Comparison of ENCODE assay signal across 12 cellular contexts in the genomic region with DNA sequence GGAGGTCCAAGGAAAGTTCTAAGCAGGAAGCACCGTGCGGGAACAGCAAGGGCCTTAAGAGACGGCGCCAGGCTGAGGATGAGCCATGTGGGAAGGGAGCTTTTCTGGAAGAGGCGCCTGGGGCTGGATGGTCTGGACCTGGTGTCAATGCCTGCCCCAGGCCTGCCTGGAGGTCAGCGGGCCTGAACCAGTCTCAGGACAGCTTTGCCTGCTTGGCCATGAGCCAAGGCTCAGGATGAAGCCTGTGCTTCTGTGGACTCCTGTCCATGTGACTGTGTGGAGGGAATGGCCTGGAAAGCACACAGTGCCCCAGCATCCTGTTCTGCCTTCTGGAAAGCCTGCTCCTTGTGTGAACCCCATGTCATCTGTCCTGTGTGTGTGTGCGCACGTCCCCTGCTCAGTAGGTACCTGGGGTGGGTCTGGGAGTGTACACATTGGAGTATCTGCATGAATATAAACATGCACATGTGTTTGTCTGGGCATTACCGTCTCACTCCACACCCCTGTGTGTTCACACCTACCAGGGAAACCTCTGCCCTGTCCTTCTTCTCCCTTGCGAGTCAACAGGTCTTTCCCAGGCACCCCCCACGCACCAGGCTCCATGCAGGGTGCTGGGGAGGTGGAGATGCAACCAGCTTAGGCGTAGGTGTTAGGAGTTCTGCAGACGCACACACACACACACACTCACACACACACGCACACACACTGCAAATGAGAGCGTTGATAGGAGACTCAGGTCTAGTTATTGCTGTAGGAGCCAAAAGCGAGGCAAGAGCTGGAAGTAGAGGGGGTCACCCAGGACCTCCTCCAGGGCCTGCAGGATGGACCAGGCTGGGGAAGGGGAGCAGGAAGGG. TPM values are rescaled to one million over a fixed set of nuclear protein-coding genes. Genes with fewer than 3 reads are reported as not detected.
A peak's percentile ranks its signal among the peaks of the same experiment; 100 is the strongest.
DNase-seq lines count a peak whose midpoint lies in the region; ATAC-seq, FAIRE-seq and TF ChIP-seq lines count a peak whose summit lies in the region.
"Had no signal": no experiment of that assay in that cellular context is flagged by ENCODE, and none has a peak within 500 bp of the region (broad histone marks: within the 10 kb centered on the region; RNA-seq: fewer than 3 reads in every experiment).

No MANE protein-coding gene starts in this region.

- H2BK15ac ChIP-seq in H1 (ENCODE audit: low read length) = no peak overlapping the region
- H2BK15ac ChIP-seq in mesenchymal stem cell (ENCODE audit: low read depth, poor library complexity, severe bottlenecking) = no peak overlapping the region

- no peak overlapping the region for H3K56ac ChIP-seq in H1 (replicated peaks; ENCODE audit: insufficient read length, low read depth, low read length)

- TF ChIP-seq EP300 in H1 (IDR thresholded peaks at IDR 0.05; ENCODE audit: borderline replicate concordance in 1 of 2, low read depth in 2 of 2, low read length in 2 of 2) (no peak), stomach (IDR thresholded peaks at IDR 0.05) (no peak)

- H3K4me1 ChIP-seq in H1 (replicated peaks in 1 of 4; ENCODE audit: control insufficient read depth in 3 of 4, insufficient read depth in 4 of 4, low read length in 3 of 4) (peaks cover 3 to 11% (median 8%) of the 10 kb centered on the region in 4 experiments), mesenchymal stem cell (ENCODE audit: control insufficient read depth, insufficient read depth, low read depth, low read length) (peaks cover 31% of the 10 kb centered on the region), stomach (peaks cover 8 to 45% (median 26%) of the 10 kb centered on the region in 4 donors)

- H4K8ac ChIP-seq in H1 (ENCODE audit: extremely low read depth, insufficient read depth, low read length) = no peak overlapping the region
- no peak overlapping the region for H4K8ac ChIP-seq in mesenchymal stem cell (ENCODE audit: low read length)

- H3K4me3 ChIP-seq in H1 (ENCODE audit: extremely low read depth in 1 of 4, insufficient read depth in 2 of 4, low read depth in 3 of 4, low read length in 4 of 4) (no peak overlapping the region), mesenchymal stem cell (ENCODE audit: insufficient read depth in 1 of 2, low read depth in 1 of 2, low read length in 2 of 2) (no peak overlapping the region), stomach (no peak overlapping the region)
- H3K4me3 ChIP-seq: coronary artery had no signal

- H2BK5ac ChIP-seq in H1 (ENCODE audit: low read depth, low read length) = peak overlapping the region; percentile 80
- H2BK5ac ChIP-seq in mesenchymal stem cell (ENCODE audit: low read depth, low read length, poor library complexity, severe bottlenecking) = no peak overlapping the region

- H2AK5ac ChIP-seq in H1 (ENCODE audit: low read depth, low read length) = no peak overlapping the region
- no peak overlapping the region for H2AK5ac ChIP-seq in mesenchymal stem cell (ENCODE audit: low read length, severe bottlenecking)

- intact Hi-C loops in stomach (cut with DNase I; ENCODE audit: low total_unique reads) = no loop called here

- peak overlapping the region; percentile 23 for H3K14ac ChIP-seq in H1 (ENCODE audit: insufficient read length)
- peak overlapping the region in 1 of 2 experiments; percentile 26 for H3K14ac ChIP-seq in mesenchymal stem cell (ENCODE audit: low read length in 2 of 2)

- H3K23ac ChIP-seq in H1 (ENCODE audit: insufficient read length) = no peak overlapping the region
- no peak overlapping the region for H3K23ac ChIP-seq in mesenchymal stem cell (ENCODE audit: low read length in 2 of 2)

- H3K36me3 ChIP-seq in H1 (ENCODE audit: control insufficient read depth in 2 of 4, insufficient read depth in 4 of 4, low read length in 3 of 4) (peaks cover 0 to 4% (median 2%) of the 10 kb centered on the region in 4 experiments; a peak in 4 of 8 replicates), mesenchymal stem cell (ENCODE audit: control insufficient read depth in 1 of 2, insufficient read depth in 2 of 2, low read depth in 1 of 2, low read length in 2 of 2) (peaks cover 0 to 20% of the 10 kb centered on the region in 2 experiments), stomach (peaks cover 0 to 29% (median 27%) of the 10 kb centered on the region in 4 donors)

- no peak for TF ChIP-seq RAD21 in H1 (IDR thresholded peaks at IDR 0.05 in 1 of 2, conservative IDR thresholded peaks at IDR 0.05 in 1 of 2; ENCODE audit: low read depth in 2 of 2, low read length in 2 of 2)

- H2BK120ac ChIP-seq in H1 (replicated peaks; ENCODE audit: low read depth, low read length) = no peak overlapping the region
- no peak overlapping the region for H2BK120ac ChIP-seq in mesenchymal stem cell (ENCODE audit: low read depth, low read length)

- DNase-seq in NCI-H69 (lab: John Stamatoyannopoulos, UW) (peak; percentile 46), H1 (ENCODE audit: low read depth in 1 of 2, low spot score in 2 of 2) (no peak), mesenchymal stem cell (peak; percentile 23), stomach (peak; percentile 47), NCI-H1048 (lab: John Stamatoyannopoulos, UW) (no peak), frontal cortex (ENCODE audit: low spot score in 2 of 2) (no peak)
- DNase-seq: activated T-cell treated with anti-CD3 and anti-CD28 coated beads, Interleukin-2, amount 50 U/mL, for 4 hours; GDM1; mammary epithelial cell; SIG-M5 had no signal

- TF ChIP-seq CTCF in H1 (IDR thresholded peaks at IDR 0.05; ENCODE audit: control extremely low read depth in 1 of 3, insufficient read depth in 1 of 3, low read depth in 1 of 3, low read length in 3 of 3) (no peak), stomach (IDR thresholded peaks at IDR 0.05) (no peak)

- H4K91ac ChIP-seq in H1 (replicated peaks; ENCODE audit: insufficient read length, low read length) = no peak overlapping the region
- H4K91ac ChIP-seq in mesenchymal stem cell (ENCODE audit: low read length) = no peak overlapping the region

- no peak overlapping the region for H3K9ac ChIP-seq in H1 (replicated peaks in 1 of 4; ENCODE audit: extremely low read depth in 1 of 4, low read depth in 3 of 4, low read length in 3 of 4)
- no peak overlapping the region for H3K9ac ChIP-seq in mesenchymal stem cell (ENCODE audit: low read length)

- CTCF ChIA-PET in H1 (lab: Charles Lee; ENCODE audit: partially characterized antibody) = interaction anchor here (0.7 to 34.8 kb wide), 6 partner anchors 14 to 260 kb away, joined by 3 to 670 read pairs (median 8); no protein-coding TSS in a partner anchor

- WGBS in H1 (ENCODE audit: extremely low coverage in 1 of 2, insufficient coverage in 1 of 2, insufficient read length in 1 of 2, insufficient replicate concordance in 2 of 2, low coverage in 1 of 2, low lambda C conversion rate in 2 of 2, missing lambda C conversion rate in 1 of 2), 2 experiments = 88% methylated on average over 16 of the region's 16 CpGs; no CpG with 5 or more reads in 1 of the 2 experiments
- WGBS in mesenchymal stem cell = 79% methylated on average over 12 of the region's 16 CpGs
- WGBS in stomach, 5 donors = 67 to 81% (median 70%) methylated on average over 16 of the region's 16 CpGs

- H3K79me2 ChIP-seq in H1 (ENCODE audit: control insufficient read depth in 1 of 2, insufficient read depth in 2 of 2, low read length in 2 of 2) = peaks cover 0 to 12% of the 10 kb centered on the region in 2 experiments; a peak in 1 of 4 replicates

- no peaks in the 10 kb centered on the region for H3K9me3 ChIP-seq in H1 (ENCODE audit: insufficient read depth in 2 of 2, low read depth in 1 of 2, low read length in 1 of 2)
- H3K9me3 ChIP-seq in mesenchymal stem cell (ENCODE audit: control insufficient read depth, low read length) = no peaks in the 10 kb centered on the region
- no peaks in the 10 kb centered on the region for H3K9me3 ChIP-seq in stomach

- TF ChIP-seq POLR2A in H1 (IDR thresholded peaks at IDR 0.05; ENCODE audit: control extremely low read depth in 1 of 2, low read depth in 2 of 2, low read length in 2 of 2) (no peak), stomach (IDR thresholded peaks at IDR 0.05) (no peak)

- H3K27me3 ChIP-seq in H1 (replicated peaks in 1 of 4; ENCODE audit: control insufficient read depth in 3 of 4, extremely low read depth in 1 of 4, insufficient read depth in 3 of 4, low read length in 3 of 4) (no peaks in the 10 kb centered on the region), mesenchymal stem cell (ENCODE audit: control insufficient read depth in 1 of 2, insufficient read depth in 1 of 2, low read length in 2 of 2) (peaks cover 0 to 2% of the 10 kb centered on the region in 2 experiments), stomach (no peaks in the 10 kb centered on the region)

- no peak for ATAC-seq in HG03025 (IDR thresholded peaks at IDR 0.05; ENCODE audit: low FRiP score, unreplicated experiment)
- ATAC-seq: activated T-cell treated with anti-CD3 and anti-CD28 coated beads, Interleukin-2, amount 50 U/mL, for 4 hours had no signal

- H4K5ac ChIP-seq in H1 (ENCODE audit: insufficient read length, low read depth, low read length) = no peak overlapping the region

- H2BK20ac ChIP-seq in H1 (ENCODE audit: low read length) = no peak overlapping the region

- H3K4me2 ChIP-seq in H1 (ENCODE audit: insufficient read depth in 1 of 2, low read depth in 2 of 2, low read length in 2 of 2) (no peak overlapping the region), mesenchymal stem cell (ENCODE audit: low read length, poor library complexity, severe bottlenecking) (no peak overlapping the region)

- H3K4ac ChIP-seq in H1 (replicated peaks; ENCODE audit: insufficient read length, low read depth, low read length) (peak overlapping the region; percentile 47), mesenchymal stem cell (ENCODE audit: low read depth in 1 of 2, low read length in 2 of 2) (no peak overlapping the region)

- H3K27ac ChIP-seq in H1 (ENCODE audit: low read depth, low read length) (no peak overlapping the region), mesenchymal stem cell (ENCODE audit: low read length, poor library complexity, severe bottlenecking) (no peak overlapping the region), stomach (no peak overlapping the region)
- H3K27ac ChIP-seq: coronary artery had no signal

- H3K79me1 ChIP-seq in H1 (ENCODE audit: low read depth, low read length) = peaks cover 9% of the 10 kb centered on the region
- peaks cover 16% of the 10 kb centered on the region for H3K79me1 ChIP-seq in mesenchymal stem cell (replicated peaks; ENCODE audit: low read length, poor library complexity, severe bottlenecking)

- POLR2A ChIA-PET in H1 (lab: Charles Lee; ENCODE audit: partially characterized antibody) = interaction anchor here (0.8 kb wide), 1 partner anchor 77 kb away, joined by 3 read pairs; no protein-coding TSS in a partner anchor

- H3K18ac ChIP-seq in H1 (ENCODE audit: extremely low read depth, low read length) (no peak overlapping the region), mesenchymal stem cell (ENCODE audit: low read depth in 1 of 2, low read length in 2 of 2) (no peak overlapping the region)

- no peaks in the 10 kb centered on the region for H3K23me2 ChIP-seq in H1 (ENCODE audit: low read depth, low read length)

- peaks cover 15 to 33% of the 10 kb centered on the region in 2 experiments for H4K20me1 ChIP-seq in H1 (replicated peaks in 1 of 2; ENCODE audit: control insufficient read depth in 1 of 2, insufficient read depth in 2 of 2, low read length in 2 of 2)

- H2AFZ ChIP-seq in H1 (ENCODE audit: low read length) (no peak overlapping the region), mesenchymal stem cell (ENCODE audit: low read depth, low read length) (no peak overlapping the region)

- H2BK12ac ChIP-seq in H1 (ENCODE audit: low read depth, low read length) = peak overlapping the region; percentile 70; the same call in 1 of the 2 replicates
- no peak overlapping the region for H2BK12ac ChIP-seq in mesenchymal stem cell (ENCODE audit: low read length in 2 of 2)

- FAIRE-seq in H1 (lab: Jason Lieb, UNC) (no peak), frontal cortex (lab: Jason Lieb, UNC) (no peak)

RNA-seq across cellular contexts. Expression of gene DAB2IP, which starts 24.8 kb away (rescaled TPM):
- 39.5 and 41.4 TPM in 2 replicates for total RNA-seq in H1 (2021; fragmentation: NEBNext Ultra II Directional; extraction: Animal tissue kit (Norgen Biotek cat#: 25700))
- polyA plus RNA-seq in H1 (2011; rRNA removed) (19.7 and 28.0 TPM in 2 replicates), stomach (10 to 100 TPM; 17.5 to 27.6 (median 25.5) TPM)
- 23.7 TPM for polyA plus RNA-seq in H1 (2011; cell fraction: cytosol; rRNA removed)
- polyA plus RNA-seq in H1 (2011; cell fraction: nucleus; rRNA removed) = 50.0 TPM
- polyA plus RNA-seq in H1 (2012, experiment 1 of 2) = 23.2 to 24.5 TPM (median 23.7 TPM) in 4 replicates
- 20.4 TPM for polyA plus RNA-seq in H1 (2012, experiment 2 of 2)
- 15.8 TPM for polyA plus RNA-seq in H1 (2013, experiment 1 of 2)
- polyA plus RNA-seq in H1 (2013, experiment 2 of 2) = 15.8 TPM
- 38.5 and 60.7 TPM in 2 replicates for polyA minus RNA-seq in H1 (2011; rRNA and poly(A)+ RNA removed)
- 25.3 TPM for polyA minus RNA-seq in H1 (2011; cell fraction: cytosol; rRNA and poly(A)+ RNA removed)
- polyA minus RNA-seq in H1 (2011; cell fraction: nucleus; rRNA and poly(A)+ RNA removed) = 30.7 TPM
- 13.7 TPM for polyA plus RNA-seq in mesenchymal stem cell (2013, experiment 1 of 2)
- 12.0 TPM for polyA plus RNA-seq in mesenchymal stem cell (2013, experiment 2 of 2)
- total RNA-seq in stomach (100 to 1,000 TPM in 1 of 5 donors, 10 to 100 TPM in 4; 32.1 to 303 (median 63.6) TPM), frontal cortex (12.6 TPM)

Comparison
In these comparisons a context has a peak if more than half of its experiments do, and no peak if none do; other contexts are left out.
1. DNase-seq: peak in NCI-H69 (single experiment), mesenchymal stem cell (single experiment) and stomach (single experiment); none in H1 (0 of 2), NCI-H1048 (single experiment) and frontal cortex (0 of 2).